In the genomic region with DNA sequence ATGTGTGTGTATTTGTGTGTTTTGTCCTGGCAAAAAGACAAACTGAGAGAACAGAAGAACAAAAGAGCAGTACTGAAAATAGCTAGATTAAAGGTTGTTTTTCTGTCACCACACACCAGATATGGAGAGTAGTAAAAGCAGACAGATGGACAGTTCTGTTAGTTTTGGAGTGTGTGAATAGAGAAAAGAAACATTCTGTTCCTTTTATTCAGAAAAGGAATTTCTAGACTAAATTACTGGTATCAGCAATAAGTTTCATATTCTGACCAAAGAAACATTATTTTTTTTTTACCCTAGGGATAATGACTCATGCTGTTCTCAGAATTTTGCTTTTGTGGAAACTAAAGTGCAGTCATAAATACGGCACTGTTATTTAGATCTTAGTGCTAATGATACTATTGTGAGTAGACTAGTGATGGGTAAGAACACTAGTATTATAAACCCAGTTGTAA, we compare ENCODE assay signal across 8 cellular contexts. TPM values are rescaled to one million over a fixed set of nuclear protein-coding genes. Genes with fewer than 3 reads are reported as not detected.
A peak's percentile ranks its signal among the peaks of the same experiment; 100 is the strongest.
DNase-seq lines count a peak whose midpoint lies in the region; ATAC-seq, FAIRE-seq and TF ChIP-seq lines count a peak whose summit lies in the region.
"Had no signal": no experiment of that assay in that cellular context is flagged by ENCODE, and none has a peak within 500 bp of the region (broad histone marks: within the 10 kb centered on the region; RNA-seq: fewer than 3 reads in every experiment).

No MANE protein-coding gene starts in this region.

- H2AK5ac ChIP-seq in neuronal stem cell (ENCODE audit: low read depth, low read length), result no peak overlapping the region

- DNase-seq in GM12878 (ENCODE audit: low read depth, low spot score), result no peak
- DNase-seq in omental fat pad (ENCODE audit: low spot score), result no peak
- no peak for DNase-seq in neuronal stem cell (ENCODE audit: low spot score)
- no peak for DNase-seq in upper lobe of right lung

- FAIRE-seq in GM12878 (lab: Jason Lieb, UNC), result peak; percentile 7

- H3K36me3 ChIP-seq in GM12878 (ENCODE audit: control insufficient read depth in 2 of 2, insufficient read depth in 2 of 2, low read length in 1 of 2) (no peaks in the 10 kb centered on the region), neuronal stem cell (replicated peaks in 1 of 2; ENCODE audit: control insufficient read depth in 2 of 2, insufficient read depth in 2 of 2, low read length in 2 of 2) (no peaks in the 10 kb centered on the region), upper lobe of right lung (no peaks in the 10 kb centered on the region)

- SMC1A ChIA-PET in GM12878 (lab: Charles Lee; ENCODE audit: uncharacterized antibody, unreplicated experiment), result interaction anchor here (1.2 to 2.5 kb wide), 6 partner anchors 9 to 135 kb away, joined by 3 to 9 read pairs (median 6); no protein-coding TSS in a partner anchor

- WGBS in GM12878 (ENCODE audit: insufficient coverage, insufficient replicate concordance, low lambda C conversion rate, missing lambda C conversion rate), result 0% methylated on average over 1 of the region's 1 CpG
- WGBS in neuronal stem cell (ENCODE audit: extremely low coverage in 2 of 2, insufficient read length in 2 of 2, insufficient replicate concordance in 1 of 2), 2 donors, result no CpG with 5 or more reads among the region's 1 CpG

- H3K4me2 ChIP-seq in GM12878 (ENCODE audit: control insufficient read depth, insufficient read depth), result no peak overlapping the region
- no peak overlapping the region for H3K4me2 ChIP-seq in neuronal stem cell (ENCODE audit: insufficient read depth, low read length, poor library complexity, severe bottlenecking)

- CTCF ChIA-PET in GM12878 (lab: Yijun Ruan, JAX), result no interaction called here

- H3K9ac ChIP-seq in GM12878 (ENCODE audit: control insufficient read depth, insufficient read depth, low read length) (no peak overlapping the region), neuronal stem cell (ENCODE audit: low read depth, low read length, poor library complexity) (no peak overlapping the region)

- no peak overlapping the region for H3K14ac ChIP-seq in neuronal stem cell (ENCODE audit: low read length)

- no peak overlapping the region for H3K23ac ChIP-seq in neuronal stem cell (ENCODE audit: low read depth, low read length, poor library complexity)

- TF ChIP-seq POLR2A in GM12878 (IDR thresholded peaks at IDR 0.05; ENCODE audit: low read depth, low read length), result no peak

- H2BK120ac ChIP-seq in neuronal stem cell (ENCODE audit: low read depth, low read length), result no peak overlapping the region

- H3K79me1 ChIP-seq in neuronal stem cell (ENCODE audit: low read depth, low read length), result no peaks in the 10 kb centered on the region

- intact Hi-C loops in GM12878 (cut with micrococcal nuclease; ENCODE audit: unreplicated experiment), result no loop called here
- intact Hi-C loops in upper lobe of right lung (cut with DNase I), result no loop called here

- H3K18ac ChIP-seq in neuronal stem cell (ENCODE audit: low read length), result no peak overlapping the region

- H2BK5ac ChIP-seq in neuronal stem cell (ENCODE audit: low read length), result no peak overlapping the region

- peaks cover 9% of the 10 kb centered on the region for H3K79me2 ChIP-seq in GM12878 (ENCODE audit: control insufficient read depth, insufficient read depth, low read length)

- H2AFZ ChIP-seq in GM12878 (ENCODE audit: control insufficient read depth, low read depth, low read length), result no peak overlapping the region
- no peak overlapping the region for H2AFZ ChIP-seq in neuronal stem cell (ENCODE audit: low read length)

- in situ Hi-C loops in GM12878 (cut with MboI), result no loop called here

- no TSS peak for BruUV-seq in GM12878 (replicated peaks; lab: Mats Ljungman, UMichigan)

- no peak overlapping the region for H4K91ac ChIP-seq in neuronal stem cell (ENCODE audit: low read depth, low read length, poor library complexity)

- no peak overlapping the region for H3K27ac ChIP-seq in GM12878 (ENCODE audit: control insufficient read depth, insufficient read depth)
- H3K27ac ChIP-seq in neuronal stem cell (replicated peaks; ENCODE audit: low read length), result no peak overlapping the region
- no peak overlapping the region for H3K27ac ChIP-seq in upper lobe of right lung

- RAD21 ChIA-PET in GM12878 (lab: Charles Lee; ENCODE audit: unreplicated experiment), result interaction anchor here (1.0 kb wide), 1 partner anchor 13 kb away, joined by 3 read pairs; no protein-coding TSS in a partner anchor

- no peak overlapping the region for H2BK12ac ChIP-seq in neuronal stem cell (ENCODE audit: low read length)

- no peak overlapping the region for H2BK15ac ChIP-seq in neuronal stem cell (ENCODE audit: low read length)

- TF ChIP-seq EP300 in GM12878 (IDR thresholded peaks at IDR 0.05; ENCODE audit: borderline replicate concordance in 1 of 2, control insufficient read depth in 1 of 2, low read depth in 2 of 2, low read length in 2 of 2), result no peak

- TF ChIP-seq CTCF in GM12878 (IDR thresholded peaks at IDR 0.05 in 2 of 3, conservative IDR thresholded peaks at IDR 0.05 in 1 of 3; ENCODE audit: control insufficient read depth in 2 of 3, extremely low read depth in 1 of 3, insufficient read depth in 1 of 3, low read depth in 3 of 3, low read length in 3 of 3), result no peak
- no peak for TF ChIP-seq CTCF in omental fat pad (IDR thresholded peaks at IDR 0.05)
- TF ChIP-seq CTCF in upper lobe of right lung (IDR thresholded peaks at IDR 0.05), result no peak

- ATAC-seq in GM19452 (IDR thresholded peaks at IDR 0.05; ENCODE audit: unreplicated experiment) (peak; percentile 61), HG03103 (IDR thresholded peaks at IDR 0.05; ENCODE audit: low read depth, unreplicated experiment) (peak; percentile 48), GM12878 (peak; percentile 87), omental fat pad (ENCODE audit: low FRiP score) (peak; percentile 85), GM19324 (IDR thresholded peaks at IDR 0.05; ENCODE audit: low FRiP score, unreplicated experiment) (no peak), upper lobe of right lung (no peak)
- ATAC-seq: Panc1 had no signal

- H4K8ac ChIP-seq in neuronal stem cell (ENCODE audit: low read depth, low read length), result no peak overlapping the region

- POLR2A ChIA-PET in GM12878 (lab: Charles Lee), result no interaction called here

- no peak overlapping the region for H3K4me3 ChIP-seq in GM12878
- no peak overlapping the region for H3K4me3 ChIP-seq in neuronal stem cell (ENCODE audit: low read length in 2 of 2)
- no peak overlapping the region for H3K4me3 ChIP-seq in upper lobe of right lung

- H3K4me1 ChIP-seq in GM12878 (ENCODE audit: control insufficient read depth, insufficient read depth, low read length) (peaks cover 3% of the 10 kb centered on the region; the same call in 1 of the 2 replicates), neuronal stem cell (ENCODE audit: control insufficient read depth in 2 of 2, insufficient read depth in 1 of 2, low read depth in 1 of 2, low read length in 2 of 2) (peaks cover 2 to 5% of the 10 kb centered on the region in 2 donors), upper lobe of right lung (peaks cover 31% of the 10 kb centered on the region)

- H3K4ac ChIP-seq in neuronal stem cell (ENCODE audit: low read length), result no peak overlapping the region

- no peaks in the 10 kb centered on the region for H4K20me1 ChIP-seq in GM12878 (ENCODE audit: control insufficient read depth, insufficient read depth)

- no peaks in the 10 kb centered on the region for H3K27me3 ChIP-seq in GM12878 (replicated peaks in 1 of 2; ENCODE audit: control insufficient read depth in 2 of 2, insufficient read depth in 2 of 2, low read length in 1 of 2)
- H3K27me3 ChIP-seq in neuronal stem cell (ENCODE audit: control insufficient read depth in 3 of 3, insufficient read depth in 3 of 3, low read depth in 1 of 3, low read length in 3 of 3), result no peaks in the 10 kb centered on the region
- no peaks in the 10 kb centered on the region for H3K27me3 ChIP-seq in upper lobe of right lung

- TF ChIP-seq RAD21 in GM12878 (IDR thresholded peaks at IDR 0.05; ENCODE audit: insufficient read depth, low read depth, low read length), result no peak

- no peaks in the 10 kb centered on the region for H3K9me3 ChIP-seq in GM12878 (replicated peaks; ENCODE audit: control insufficient read depth, insufficient read depth, low read length)
- H3K9me3 ChIP-seq in neuronal stem cell (replicated peaks in 1 of 2; ENCODE audit: control insufficient read depth in 2 of 2, insufficient read depth in 1 of 2, low read depth in 1 of 2, low read length in 2 of 2), result no peaks in the 10 kb centered on the region
- no peaks in the 10 kb centered on the region for H3K9me3 ChIP-seq in upper lobe of right lung

TF ChIP-seq in GM12878, 131 proteins besides CTCF, POLR2A, EP300 and RAD21 (continues in another document):
- TF ChIP-seq CHD4 (IDR thresholded peaks at IDR 0.05), result no peak
- peak; percentile 37; the same call in 1 of the 2 replicates for TF ChIP-seq RUNX3 (IDR thresholded peaks at IDR 0.05; ENCODE audit: low read length)
- peak; percentile 14; the same call in 1 of the 2 replicates for TF ChIP-seq GABPA (IDR thresholded peaks at IDR 0.05; ENCODE audit: low read depth)
- peak; percentile 24; the same call in 1 of the 2 replicates for TF ChIP-seq MTA2 (IDR thresholded peaks at IDR 0.05; ENCODE audit: low read depth)
- TF ChIP-seq IKZF2 (IDR thresholded peaks at IDR 0.05), result 0 out of 4 replicates have a peak, but pooled peaks of 1 of the 2 experiments have one; percentile 30
- no peak for TF ChIP-seq POLR2AphosphoS2 (IDR thresholded peaks at IDR 0.05; ENCODE audit: low read depth, low read length)
- no peak for TF ChIP-seq PAX5 (IDR thresholded peaks at IDR 0.05; ENCODE audit: borderline replicate concordance, low read depth, low read length)

RNA-seq across cellular contexts. Expression of a gene that starts 32.9 kb away (rescaled TPM):
- 36.3 and 42.4 TPM in 2 replicates for total RNA-seq in GM12878 (2013; cell fraction: nucleolus; rRNA removed)
- total RNA-seq in GM12878 (2014; rRNA removed), result 10.8 and 13.9 TPM in 2 replicates
- 18.6 and 18.7 TPM in 2 replicates for total RNA-seq in GM12878 (2014; rRNA removed; fragmentation: Illumina TruSeq; extraction: Trizol)
- total RNA-seq in GM12878 (2021), result 16.9 and 17.4 TPM in 2 replicates
- polyA plus RNA-seq in GM12878 (2011; ENCODE audit: low read depth), result 8.2 TPM
- 15.7 and 28.9 TPM in 2 replicates for polyA plus RNA-seq in GM12878 (2011; rRNA removed)
- 3.8 and 5.9 TPM in 2 replicates for polyA plus RNA-seq in GM12878 (2011; cell fraction: cytosol; rRNA removed)
- 9.5 and 12.6 TPM in 2 replicates for polyA plus RNA-seq in GM12878 (2011; cell fraction: nucleus; rRNA removed)
- polyA plus RNA-seq in GM12878 (2012), result 7.3 and 12.3 TPM in 2 replicates
- polyA plus RNA-seq in GM12878 (2014; fragmentation: Illumina TruSeq; extraction: Trizol), result 13.3 and 15.3 TPM in 2 replicates
- 1 to 10 TPM; 3.0 to 4.1 TPM for polyA plus RNA-seq in GM12878 (2014; fragmentation: Nextera tagmentation; extraction: Ambion mirVana)
- 6.7 and 7.0 TPM in 2 replicates for polyA plus RNA-seq in GM12878 (2014; rRNA removed)
- 1 to 10 TPM; 3.5 to 7.2 TPM for polyA plus RNA-seq in GM12878 (2016; fragmentation: Nextera tagmentation; extraction: Ambion mirVana)
- 17.2 and 30.1 TPM in 2 replicates for polyA minus RNA-seq in GM12878 (2011; rRNA and poly(A)+ RNA removed)
- 9.1 and 10.8 TPM in 2 replicates for polyA minus RNA-seq in GM12878 (2011; cell fraction: cytosol; rRNA and poly(A)+ RNA removed)
- polyA minus RNA-seq in GM12878 (2011; cell fraction: nucleus; rRNA and poly(A)+ RNA removed), result 10.5 and 12.6 TPM in 2 replicates
- 10 to 100 TPM; 28.8 to 75.6 (median 48.0) TPM for total RNA-seq in omental fat pad
- 7.3 TPM for polyA plus RNA-seq in neuronal stem cell (2013, experiment 1 of 2)
- 7.6 TPM for polyA plus RNA-seq in neuronal stem cell (2013, experiment 2 of 2)
- total RNA-seq in upper lobe of right lung, result 30.6 TPM

Comparison
In these comparisons a context has a peak if more than half of its experiments do, and no peak if none do; other contexts are left out.
1. ATAC-seq: peak in GM19452 (single experiment), HG03103 (single experiment), GM12878 (single experiment) and omental fat pad (single experiment); none in GM19324 (single experiment) and upper lobe of right lung (single experiment).